In the genomic region with DNA sequence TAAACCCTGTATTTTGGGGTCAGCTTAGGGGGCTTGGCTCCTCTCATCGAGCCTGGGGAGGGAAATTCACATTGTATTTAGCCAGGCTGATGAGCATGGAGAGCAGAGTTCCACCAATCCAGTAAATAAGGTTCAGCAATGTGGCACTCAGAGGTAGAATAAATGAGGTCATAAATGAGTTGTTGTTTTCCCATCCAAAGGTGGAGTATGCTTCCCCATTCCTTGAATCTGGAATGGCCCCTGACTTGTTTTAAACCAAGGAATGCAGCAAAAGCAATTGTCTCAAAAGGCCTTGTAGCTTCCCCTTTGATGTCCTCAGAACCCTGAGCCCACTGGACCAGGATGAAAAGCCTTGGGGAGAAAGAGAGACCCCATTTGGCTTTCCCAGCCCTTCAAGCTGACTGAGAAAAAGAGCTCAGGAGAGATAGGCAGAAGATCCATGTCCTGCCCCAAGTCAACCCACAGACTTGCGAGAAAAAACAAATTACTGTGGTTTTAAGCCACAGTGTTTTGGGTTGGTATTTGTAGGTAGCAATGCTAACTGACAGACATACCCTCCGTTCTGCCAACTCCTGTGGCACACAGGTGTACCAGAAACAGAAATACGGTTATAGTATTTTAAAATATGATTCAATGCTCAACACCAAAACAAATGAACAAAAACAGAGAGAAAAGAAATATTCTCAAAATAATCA, we compare ENCODE assay signal across 18 cellular contexts.
DNase-seq lines count a peak whose midpoint lies in the region; ATAC-seq lines count a peak whose summit lies in the region.
"Had no signal": no experiment of that assay in that cellular context is flagged by ENCODE, and none has a peak within 500 bp of the region (broad histone marks: within the 10 kb centered on the region; RNA-seq: fewer than 3 reads in every experiment).

No MANE protein-coding gene starts in this region.

- no peak overlapping the region for H3K4me3 Mint-ChIP-seq in stimulated activated naive CD8-positive, alpha-beta T cell treated with anti-CD3 and anti-CD28 coated beads, Interleukin-15, Interleukin-2, amounts not matched to agents 100 ng/mL and 50 ng/mL, for 24 hours

- H3K27ac ChIP-seq in caudate nucleus (ENCODE audit: low read depth, low read length): peak overlapping the region; percentile 58
- H3K27ac ChIP-seq in mesodermal cell (ENCODE audit: low read depth, low read length, severe bottlenecking): peak overlapping the region; percentile 78
- H3K27ac ChIP-seq: C4-2B, lower lobe of right lung, pancreas, sigmoid colon had no signal

- intact Hi-C loops in sciatic nerve (cut with DNase I): no loop called here

- H3K36me3 Mint-ChIP-seq in stimulated activated naive CD8-positive, alpha-beta T cell treated with anti-CD3 and anti-CD28 coated beads, Interleukin-15, Interleukin-2, amounts not matched to agents 100 ng/mL and 50 ng/mL, for 24 hours (ENCODE audit: low read depth): no peaks in the 10 kb centered on the region

- peak overlapping the region; percentile 81 for H3K27ac Mint-ChIP-seq in stimulated activated naive CD8-positive, alpha-beta T cell treated with anti-CD3 and anti-CD28 coated beads, Interleukin-15, Interleukin-2, amounts not matched to agents 100 ng/mL and 50 ng/mL, for 24 hours

- no peaks in the 10 kb centered on the region for H3K9me3 ChIP-seq in mesodermal cell (ENCODE audit: control insufficient read depth, low read length)
- H3K9me3 ChIP-seq: heart left ventricle, lower lobe of right lung, pancreas, sigmoid colon had no signal

- H3K36me3 ChIP-seq in mesodermal cell (ENCODE audit: control insufficient read depth, insufficient read depth, low read length): no peaks in the 10 kb centered on the region
- H3K36me3 ChIP-seq: heart left ventricle, lower lobe of right lung, pancreas, sigmoid colon had no signal

- WGBS in mesodermal cell (ENCODE audit: insufficient coverage in 2 of 2), 2 experiments: 100% methylated on average over 2 of the region's 4 CpGs; no CpG with 5 or more reads in 1 of the 2 experiments

- H3K4me1 Mint-ChIP-seq in stimulated activated naive CD8-positive, alpha-beta T cell treated with anti-CD3 and anti-CD28 coated beads, Interleukin-15, Interleukin-2, amounts not matched to agents 100 ng/mL and 50 ng/mL, for 24 hours (ENCODE audit: low read depth): peaks cover 22% of the 10 kb centered on the region

- no peak for DNase-seq in stimulated activated naive CD8-positive, alpha-beta T cell treated with anti-CD3 and anti-CD28 coated beads, Interleukin-15, Interleukin-2, amounts not matched to agents 100 U/mL and 50 U/mL, for 24 hours
- DNase-seq in caudate nucleus (lab: John Stamatoyannopoulos, UW): no peak
- DNase-seq in sciatic nerve (ENCODE audit: low spot score): no peak
- no peak for DNase-seq in stimulated activated CD4-positive, alpha-beta T cell treated with anti-CD3 and anti-CD28 coated beads, Interleukin-4, amount 100 ng/mL, for 24 hours
- DNase-seq: activated gamma-delta T cell; amniotic stem cell; heart left ventricle; lower lobe of right lung; NCI-H1092; NCI-H510A; pancreas; sigmoid colon; stimulated activated CD4-positive, alpha-beta T cell treated with anti-CD3 and anti-CD28 coated beads, Interleukin-1b, Interleukin-23, amount 100 ng/mL, for 48 hours had no signal

- H3K9me3 Mint-ChIP-seq in stimulated activated naive CD8-positive, alpha-beta T cell treated with anti-CD3 and anti-CD28 coated beads, Interleukin-15, Interleukin-2, amounts not matched to agents 100 ng/mL and 50 ng/mL, for 24 hours: no peaks in the 10 kb centered on the region

- H3K4me1 ChIP-seq in mesodermal cell (ENCODE audit: control insufficient read depth, insufficient read depth, low read length, poor library complexity, severe bottlenecking): peaks cover 24% of the 10 kb centered on the region
- H3K4me1 ChIP-seq: lower lobe of right lung, pancreas, sigmoid colon had no signal

- H3K4me3 ChIP-seq in mesodermal cell (ENCODE audit: extremely low read depth, insufficient read depth, low read length, poor library complexity, severe bottlenecking): no peak overlapping the region
- H3K4me3 ChIP-seq: heart left ventricle, lower lobe of right lung, pancreas, sigmoid colon had no signal

- no peak for ATAC-seq in stimulated activated naive CD8-positive, alpha-beta T cell treated with anti-CD3 and anti-CD28 coated beads, Interleukin-15, Interleukin-2, amounts not matched to agents 100 U/mL and 50 U/mL, for 24 hours
- ATAC-seq in HG02973 (IDR thresholded peaks at IDR 0.05; ENCODE audit: unreplicated experiment): no peak
- ATAC-seq in sciatic nerve: no peak
- no peak for ATAC-seq in HG02763 (IDR thresholded peaks at IDR 0.05; ENCODE audit: unreplicated experiment)
- ATAC-seq: lower lobe of right lung had no signal

- H3K27me3 Mint-ChIP-seq in stimulated activated naive CD8-positive, alpha-beta T cell treated with anti-CD3 and anti-CD28 coated beads, Interleukin-15, Interleukin-2, amounts not matched to agents 100 ng/mL and 50 ng/mL, for 24 hours: no peaks in the 10 kb centered on the region
